In genomic region chr1:51867479-51868232, GRCh38 we compare ENCODE assay signal across 15 cellular contexts.
"Had no signal": no experiment of that assay in that cellular context is flagged by ENCODE, and none has a peak within 500 bp of the region (broad histone marks: within the 10 kb centered on the region; RNA-seq: fewer than 3 reads in every experiment).

No MANE protein-coding gene starts in this region.

- ATAC-seq: gastrocnemius medialis, heart right ventricle, left lobe of liver, upper lobe of right lung had no signal

- H3K27me3 ChIP-seq: gastrocnemius medialis, heart right ventricle, ovary, testis, upper lobe of right lung had no signal

- H3K36me3 ChIP-seq: gastrocnemius medialis, ovary, upper lobe of right lung had no signal

- H3K4me1 Mint-ChIP-seq: neural crest cell had no signal

- H3K27ac Mint-ChIP-seq: activated CD4-positive, alpha-beta memory T cell treated with anti-CD3 and anti-CD28 coated beads, Interleukin-2, amount 10 ng/mL, durations not matched to agents 7 days and 5 days; stimulated activated naive CD8-positive, alpha-beta T cell treated with anti-CD3 and anti-CD28 coated beads, Interleukin-15, Interleukin-2, amounts not matched to agents 100 ng/mL and 50 ng/mL, for 24 hours had no signal

- H3K27ac ChIP-seq: coronary artery, heart right ventricle, ovary, testis, upper lobe of right lung had no signal

- H3K4me3 ChIP-seq: coronary artery, gastrocnemius medialis, heart right ventricle, ovary, testis, upper lobe of right lung had no signal

- H3K4me1 ChIP-seq: upper lobe of right lung had no signal

- H3K4me3 Mint-ChIP-seq: activated CD4-positive, alpha-beta memory T cell treated with anti-CD3 and anti-CD28 coated beads, Interleukin-2, amount 10 ng/mL, durations not matched to agents 7 days and 5 days; neural crest cell; stimulated activated naive CD8-positive, alpha-beta T cell treated with anti-CD3 and anti-CD28 coated beads, Interleukin-15, Interleukin-2, amounts not matched to agents 100 ng/mL and 50 ng/mL, for 24 hours had no signal

- DNase-seq: activated CD4-positive, alpha-beta memory T cell treated with anti-CD3 and anti-CD28 coated beads, Interleukin-2, amount 10 ng/mL, durations not matched to agents 7 days and 5 days; activated CD4-positive, alpha-beta T cell treated with anti-CD3 and anti-CD28 coated beads for 1 hour; activated CD8-positive, alpha-beta memory T cell treated with anti-CD3 and anti-CD28 coated beads, Interleukin-2, amount 50 U/mL, for 48 hours; effector CD4-positive, alpha-beta T cell; gastrocnemius medialis; heart right ventricle; islet precursor cell; ovary; stimulated activated CD4-positive, alpha-beta T cell treated with anti-CD3 and anti-CD28 coated beads, Interleukin-12 subunit alpha, Interleukin-12 subunit beta, amount 100 ng/mL, for 4 hours; testis; upper lobe of right lung had no signal

- H3K27me3 Mint-ChIP-seq: activated CD4-positive, alpha-beta memory T cell treated with anti-CD3 and anti-CD28 coated beads, Interleukin-2, amount 10 ng/mL, durations not matched to agents 7 days and 5 days; stimulated activated naive CD8-positive, alpha-beta T cell treated with anti-CD3 and anti-CD28 coated beads, Interleukin-15, Interleukin-2, amounts not matched to agents 100 ng/mL and 50 ng/mL, for 24 hours had no signal

- H3K9me3 Mint-ChIP-seq: activated CD4-positive, alpha-beta memory T cell treated with anti-CD3 and anti-CD28 coated beads, Interleukin-2, amount 10 ng/mL, durations not matched to agents 7 days and 5 days; neural crest cell; stimulated activated naive CD8-positive, alpha-beta T cell treated with anti-CD3 and anti-CD28 coated beads, Interleukin-15, Interleukin-2, amounts not matched to agents 100 ng/mL and 50 ng/mL, for 24 hours had no signal

- H3K9me3 ChIP-seq: gastrocnemius medialis, heart right ventricle, ovary, testis, upper lobe of right lung had no signal
